Comparison of ENCODE assay signal across 24 cellular contexts in genomic region chr14:91272341-91273272, GRCh38. TPM values are rescaled to one million over a fixed set of nuclear protein-coding genes. Genes with fewer than 3 reads are reported as not detected.
DNase-seq lines count a peak whose midpoint lies in the region; ATAC-seq and TF ChIP-seq lines count a peak whose summit lies in the region.
"Had no signal": no experiment of that assay in that cellular context is flagged by ENCODE, and none has a peak within 500 bp of the region (broad histone marks: within the 10 kb centered on the region; RNA-seq: fewer than 3 reads in every experiment).

No MANE protein-coding gene starts in this region.

- H3K27ac ChIP-seq in left lung, result no peak overlapping the region
- H3K27ac ChIP-seq in upper lobe of right lung, result no peak overlapping the region
- H3K27ac ChIP-seq: SJCRH30 had no signal

- ATAC-seq in left cardiac atrium, result no peak
- ATAC-seq in activated naive CD8-positive, alpha-beta T cell treated with anti-CD3 and anti-CD28 coated beads, Interleukin-2, amount 50 U/mL, for 24 hours, result peak; percentile 15
- ATAC-seq in left lung, result peak; percentile 44
- ATAC-seq in upper lobe of right lung, result peak; percentile 25
- ATAC-seq: activated CD8-positive, alpha-beta memory T cell treated with anti-CD3 and anti-CD28 coated beads, Interleukin-2, amount 10 ng/mL, durations not matched to agents 7 days and 5 days; K562; left lobe of liver had no signal

- peaks cover 29% of the 10 kb centered on the region for H3K36me3 Mint-ChIP-seq in activated naive CD8-positive, alpha-beta T cell treated with anti-CD3 and anti-CD28 coated beads, Interleukin-2, amount 50 U/mL, for 24 hours (ENCODE audit: low read depth)

- H3K27me3 ChIP-seq in left lung (no peaks in the 10 kb centered on the region), upper lobe of right lung (no peaks in the 10 kb centered on the region)
- H3K27me3 ChIP-seq: SJCRH30, upper lobe of left lung had no signal

- H3K9me3 ChIP-seq in left lung, result no peaks in the 10 kb centered on the region
- H3K9me3 ChIP-seq in upper lobe of right lung, result no peaks in the 10 kb centered on the region
- H3K9me3 ChIP-seq: SJCRH30, upper lobe of left lung had no signal

- H3K27ac Mint-ChIP-seq in activated naive CD8-positive, alpha-beta T cell treated with anti-CD3 and anti-CD28 coated beads, Interleukin-2, amount 50 U/mL, for 24 hours, result peak overlapping the region; percentile 40
- H3K27ac Mint-ChIP-seq: activated CD8-positive, alpha-beta memory T cell treated with anti-CD3 and anti-CD28 coated beads, Interleukin-2, amount 10 ng/mL, durations not matched to agents 7 days and 5 days had no signal

- intact Hi-C loops in left cardiac atrium (cut with DNase I) (no loop called here), cardiac septum (cut with DNase I) (no loop called here), left lung (cut with DNase I) (no loop called here), upper lobe of right lung (cut with DNase I) (no loop called here)

- no peak overlapping the region for H3K4me3 Mint-ChIP-seq in activated naive CD8-positive, alpha-beta T cell treated with anti-CD3 and anti-CD28 coated beads, Interleukin-2, amount 50 U/mL, for 24 hours
- H3K4me3 Mint-ChIP-seq: activated CD8-positive, alpha-beta memory T cell treated with anti-CD3 and anti-CD28 coated beads, Interleukin-2, amount 10 ng/mL, durations not matched to agents 7 days and 5 days had no signal

- H3K36me3 ChIP-seq in left lung (peaks cover 0 to 61% of the 10 kb centered on the region in 2 donors), upper lobe of right lung (no peaks in the 10 kb centered on the region)
- H3K36me3 ChIP-seq: SJCRH30 had no signal

- peaks cover 4% of the 10 kb centered on the region for H3K4me1 Mint-ChIP-seq in activated naive CD8-positive, alpha-beta T cell treated with anti-CD3 and anti-CD28 coated beads, Interleukin-2, amount 50 U/mL, for 24 hours

- H3K4me1 ChIP-seq in left lung (peaks cover 0 to 21% of the 10 kb centered on the region in 2 donors), upper lobe of right lung (peaks cover 6% of the 10 kb centered on the region)

- no peak overlapping the region for H3K4me3 ChIP-seq in left lung
- no peak overlapping the region for H3K4me3 ChIP-seq in upper lobe of right lung
- H3K4me3 ChIP-seq: K562, SJCRH30, smooth muscle cell, upper lobe of left lung had no signal

- DNase-seq in left cardiac atrium (peak; percentile 4), cardiac septum (ENCODE audit: low spot score) (no peak), left lung (no peak), upper lobe of right lung (no peak), NCI-H1436 (lab: John Stamatoyannopoulos, UW) (no peak), COLO829 (ENCODE audit: low spot score) (no peak), cortex of kidney (lab: John Stamatoyannopoulos, UW) (no peak)
- no peak for DNase-seq in activated naive CD8-positive, alpha-beta T cell treated with anti-CD3 and anti-CD28 coated beads, Interleukin-2, amount 50 U/mL, for 24 hours
- DNase-seq: activated CD4-positive, CD25-positive, alpha-beta regulatory T cell treated with anti-CD3 and anti-CD28 coated beads, Interleukin-2, amount 50 U/mL, for 72 hours; activated CD8-positive, alpha-beta memory T cell treated with anti-CD3 and anti-CD28 coated beads, Interleukin-2, amount 10 ng/mL, durations not matched to agents 7 days and 5 days; activated effector memory CD4-positive, alpha-beta T cell treated with anti-CD3 and anti-CD28 coated beads, Interleukin-2, amount 50 U/mL, for 16 hours; aorta; CD8-positive, alpha-beta memory T cell; DND-41; effector CD8-positive, alpha-beta T cell; NCI-H187; SJCRH30; stimulated activated CD4-positive, alpha-beta T cell treated with anti-CD3 and anti-CD28 coated beads, Interleukin-2, amount 100 ng/mL, for 48 hours; T1000 had no signal

- no peak for TF ChIP-seq CTCF in left lung (IDR thresholded peaks at IDR 0.05)
- TF ChIP-seq CTCF in upper lobe of right lung (IDR thresholded peaks at IDR 0.05), result no peak

- H3K9me3 Mint-ChIP-seq in activated naive CD8-positive, alpha-beta T cell treated with anti-CD3 and anti-CD28 coated beads, Interleukin-2, amount 50 U/mL, for 24 hours, result no peaks in the 10 kb centered on the region
- H3K9me3 Mint-ChIP-seq: CD8-positive, alpha-beta memory T cell had no signal

- H3K27me3 Mint-ChIP-seq in activated naive CD8-positive, alpha-beta T cell treated with anti-CD3 and anti-CD28 coated beads, Interleukin-2, amount 50 U/mL, for 24 hours, result no peaks in the 10 kb centered on the region
- H3K27me3 Mint-ChIP-seq: activated CD8-positive, alpha-beta memory T cell treated with anti-CD3 and anti-CD28 coated beads, Interleukin-2, amount 10 ng/mL, durations not matched to agents 7 days and 5 days had no signal

RNA-seq across cellular contexts. Expression of gene GPR68, which starts 28.1 kb away (rescaled TPM):
- 1 to 10 TPM in 1 of 2 donors, under 1 TPM in 1; 0.94 to 1.8 TPM for total RNA-seq in left cardiac atrium
- total RNA-seq in cardiac septum, result 3.4 TPM
- 1 to 10 TPM; 3.9 to 4.2 TPM for total RNA-seq in left lung
- 6.3 TPM for total RNA-seq in upper lobe of right lung
- total RNA-seq: NCI-H460, SJCRH30 had no signal

Comparison
In these comparisons a context has a peak if more than half of its experiments do, and no peak if none do; other contexts are left out.
1. ATAC-seq: peak in activated naive CD8-positive, alpha-beta T cell treated with anti-CD3 and anti-CD28 coated beads, Interleukin-2, amount 50 U/mL, for 24 hours (single experiment), left lung (single experiment) and upper lobe of right lung (single experiment); none in left cardiac atrium (0 of 2).